ENCODE assay signal across 3 cellular contexts in the genomic region with DNA sequence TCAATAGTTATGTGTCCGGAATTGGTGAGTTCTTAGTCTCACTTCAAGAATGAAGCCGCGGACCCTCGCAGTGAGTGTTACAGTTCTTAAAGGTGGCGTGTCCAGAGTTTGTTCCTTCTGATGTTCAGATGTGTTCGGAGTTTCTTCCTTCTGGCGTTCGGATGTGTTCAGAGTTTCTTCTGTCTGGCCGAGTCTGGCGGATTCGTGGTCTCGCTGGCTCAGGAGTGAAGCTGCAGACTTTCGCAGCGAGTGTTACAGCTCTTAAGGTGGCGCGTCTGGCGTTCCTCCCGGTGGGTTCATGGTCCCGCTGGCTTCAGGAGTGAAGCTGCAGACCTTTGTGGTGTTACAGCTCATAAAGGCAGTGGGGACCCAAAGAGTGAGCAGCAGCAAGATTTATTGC. TPM values are rescaled to one million over a fixed set of nuclear protein-coding genes. Genes with fewer than 3 reads are reported as not detected.
"Had no signal": no experiment of that assay in that cellular context is flagged by ENCODE, and none has a peak within 500 bp of the region (broad histone marks: within the 10 kb centered on the region; RNA-seq: fewer than 3 reads in every experiment).

No MANE protein-coding gene starts in this region.

RNA-seq across cellular contexts. Expression of a gene that starts 49.3 kb away (rescaled TPM):
- total RNA-seq: subcutaneous adipose tissue, suprapubic skin had no signal
- polyA plus RNA-seq: urinary bladder had no signal
